ENCODE assay signal across 1 cellular context in the genomic region with DNA sequence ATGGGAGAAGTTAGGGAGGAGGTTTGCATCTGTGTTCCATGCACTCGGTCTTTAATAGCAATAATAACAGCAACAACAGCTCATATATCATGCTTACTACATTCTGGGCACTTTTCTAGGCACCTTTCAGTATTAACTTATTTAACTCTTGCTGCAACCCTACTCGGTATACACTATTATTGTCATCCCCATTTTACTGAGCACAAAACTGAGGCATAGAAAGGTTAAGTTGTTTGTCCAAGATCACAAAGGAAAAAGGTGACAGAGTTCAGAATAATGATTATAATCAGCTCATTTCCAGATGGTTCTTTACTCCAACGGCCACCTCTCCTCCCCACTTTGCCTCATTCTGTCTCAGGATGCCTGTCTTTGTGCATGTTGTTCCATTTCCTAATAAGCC.
TF ChIP-seq lines count a peak whose summit lies in the region.

No MANE protein-coding gene starts in this region.

TF ChIP-seq in K562, 482 proteins besides CTCF, POLR2A, EP300 and RAD21 (continued from another document):
- TF ChIP-seq RBM25 (IDR thresholded peaks at IDR 0.05; ENCODE audit: low read depth, low read length, severe bottlenecking) (peak; percentile 78), ZNF184 (CRISPR knock-in tag; IDR thresholded peaks at IDR 0.05) (no peak), ZBED1 (IDR thresholded peaks at IDR 0.05) (no peak), ESRRA (IDR thresholded peaks at IDR 0.05; ENCODE audit: borderline replicate concordance, low read depth) (peak; percentile 31; the same call in 1 of the 2 replicates), HEY1 (CRISPR knock-in tag; IDR thresholded peaks at IDR 0.05; ENCODE audit: borderline replicate concordance) (no peak), EZH2 (IDR thresholded peaks at IDR 0.05; ENCODE audit: borderline replicate concordance, low read depth, low read length) (no peak), TBL1XR1 (IDR thresholded peaks at IDR 0.05; ENCODE audit: low read length in 2 of 2) (no peak), KDM1A (IDR thresholded peaks at IDR 0.05) (no peak), FOXM1 (IDR thresholded peaks at IDR 0.05; ENCODE audit: low read depth) (no peak), FOXM1 (CRISPR knock-in tag; IDR thresholded peaks at IDR 0.05; ENCODE audit: low read depth) (no peak), MYBL2 (IDR thresholded peaks at IDR 0.05; ENCODE audit: low read depth) (no peak), MYBL2 (CRISPR knock-in tag; IDR thresholded peaks at IDR 0.05; ENCODE audit: borderline replicate concordance) (no peak)
